8 cellular contexts compared by ENCODE assay signal in the genomic region with DNA sequence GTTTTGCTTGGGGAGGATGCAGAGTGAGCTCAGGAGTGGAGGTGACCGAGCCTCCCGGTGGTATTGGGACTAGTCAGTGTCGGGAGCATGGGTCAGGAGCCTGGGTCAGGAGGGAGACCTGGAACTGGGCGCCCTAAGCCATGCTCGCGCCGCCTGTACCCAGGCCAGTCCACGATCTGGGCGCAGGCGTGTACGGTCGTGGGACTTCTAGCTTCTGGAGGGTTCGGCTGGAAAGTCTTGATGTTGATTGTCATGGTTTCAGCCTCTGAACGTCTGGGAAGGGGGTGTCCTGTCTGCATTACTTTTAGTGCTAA. TPM values are rescaled to one million over a fixed set of nuclear protein-coding genes. Genes with fewer than 3 reads are reported as not detected.
A peak's percentile ranks its signal among the peaks of the same experiment; 100 is the strongest.
DNase-seq lines count a peak whose midpoint lies in the region; ATAC-seq, FAIRE-seq and TF ChIP-seq lines count a peak whose summit lies in the region.

No MANE protein-coding gene starts in this region.

- peak overlapping the region; percentile 54 for H3K27ac ChIP-seq in adipose tissue (ENCODE audit: low read depth, low read length)
- H3K27ac ChIP-seq in lower lobe of right lung = peak overlapping the region; percentile 89

- H3K4me3 ChIP-seq in lower lobe of right lung = peak overlapping the region; percentile 77

- H3K36me3 ChIP-seq in lower lobe of right lung = peaks cover 29% of the 10 kb centered on the region

- FAIRE-seq in GM12891 (lab: Jason Lieb, UNC) (no peak), RCC 7860 (lab: Jason Lieb, UNC) (no peak)

- no peaks in the 10 kb centered on the region for H3K4me1 ChIP-seq in lower lobe of right lung

- intact Hi-C loops in lower lobe of right lung (cut with DNase I) = no loop called here

- TF ChIP-seq POLR2A in GM12891 (IDR thresholded peaks at IDR 0.05; ENCODE audit: low read depth, low read length) = no peak

- no peak for TF ChIP-seq CTCF in lower lobe of right lung (IDR thresholded peaks at IDR 0.05)

- H3K27me3 ChIP-seq in lower lobe of right lung (ENCODE audit: low read depth) = no peaks in the 10 kb centered on the region

- 0 to 2% (median 1%) methylated on average over 12 to 14 of the region's 14 CpGs for WGBS in adipose tissue, 3 donors

- no peaks in the 10 kb centered on the region for H3K9me3 ChIP-seq in lower lobe of right lung

- ATAC-seq in GM18511 (IDR thresholded peaks at IDR 0.05; ENCODE audit: unreplicated experiment) (peak; percentile 20), HG02798 (IDR thresholded peaks at IDR 0.05; ENCODE audit: poor library complexity, unreplicated experiment) (peak; percentile 9), lower lobe of right lung (peak; percentile 34 to 50)

- DNase-seq in lower lobe of right lung (no peak), OCI-M1 (lab: John Stamatoyannopoulos, UW) (no peak), HCEC 1CT (no peak), GM12891 (ENCODE audit: insufficient read length, low spot score) (no peak), RCC 7860 (ENCODE audit: low spot score) (no peak)

TF ChIP-seq in GM12891, 5 proteins besides CTCF, POLR2A, EP300 and RAD21:
- no peak for TF ChIP-seq POU2F2 (IDR thresholded peaks at IDR 0.05; ENCODE audit: low read depth, low read length)
- no peak for TF ChIP-seq POLR2AphosphoS5 (IDR thresholded peaks at IDR 0.05; ENCODE audit: low read depth, low read length)
- no peak for TF ChIP-seq PAX5 (IDR thresholded peaks at IDR 0.05; ENCODE audit: insufficient read depth, low read length, severe bottlenecking)
- TF ChIP-seq SPI1 (IDR thresholded peaks at IDR 0.05; ENCODE audit: low read depth, low read length) = no peak
- no peak for TF ChIP-seq TAF1 (IDR thresholded peaks at IDR 0.05; ENCODE audit: low read depth, low read length)
TF ChIP-seq in GM12891: peak in this region for 0.

RNA-seq across cellular contexts. Expression of a gene that starts 0.2 kb away (rescaled TPM):
- polyA plus RNA-seq in adipose tissue = 10 to 100 TPM; 64.1 to 84.6 (median 83.4) TPM
- 174 TPM for total RNA-seq in lower lobe of right lung
- polyA plus RNA-seq in GM12891 (2012; ENCODE audit: low read depth, missing spikeins) = 123 TPM

RNA-seq across cellular contexts. Expression of a gene that starts 28.0 kb away (rescaled TPM):
- polyA plus RNA-seq in adipose tissue = 10 to 100 TPM in 1 of 3 donors, 1 to 10 TPM in 2; 2.2 to 14.3 (median 4.5) TPM
- total RNA-seq in lower lobe of right lung = 6.3 TPM
- polyA plus RNA-seq in GM12891 (2012; ENCODE audit: low read depth, missing spikeins) = 4.4 TPM
